ENCODE assay signal across 11 cellular contexts in the genomic region with DNA sequence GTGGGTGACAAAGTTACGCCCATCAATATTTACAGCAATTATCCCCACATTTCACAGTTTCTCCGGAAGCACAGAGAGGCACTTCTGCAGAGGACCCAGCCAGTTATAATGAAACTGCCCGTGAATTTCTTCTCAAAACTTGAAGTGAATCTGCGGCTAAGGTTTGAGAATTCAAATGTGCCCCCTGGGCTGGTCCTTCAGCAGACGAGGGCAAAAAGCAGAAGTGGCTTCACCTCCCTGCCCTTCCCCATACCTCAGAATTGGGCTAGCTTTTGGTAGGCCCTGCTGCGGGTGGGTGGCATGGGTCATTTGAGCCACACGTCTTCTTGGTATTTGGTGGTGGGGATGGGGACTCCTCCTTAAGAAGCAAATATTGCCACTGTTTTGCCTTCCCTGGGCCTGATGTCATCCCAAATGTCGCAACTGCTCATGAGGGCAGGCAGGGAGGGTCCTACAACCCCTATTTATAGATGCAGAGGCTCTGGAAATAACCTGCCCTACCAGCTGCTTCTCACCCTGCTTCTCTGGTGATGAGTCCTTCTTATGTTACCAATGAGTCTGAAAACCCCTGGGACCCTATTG. TPM values are rescaled to one million over a fixed set of nuclear protein-coding genes. Genes with fewer than 3 reads are reported as not detected.
DNase-seq lines count a peak whose midpoint lies in the region; ATAC-seq and TF ChIP-seq lines count a peak whose summit lies in the region.
"Had no signal": no experiment of that assay in that cellular context is flagged by ENCODE, and none has a peak within 500 bp of the region (broad histone marks: within the 10 kb centered on the region; RNA-seq: fewer than 3 reads in every experiment).

No MANE protein-coding gene starts in this region.

- no peaks in the 10 kb centered on the region for H3K4me1 ChIP-seq in thyroid gland
- H3K4me1 ChIP-seq: pancreas had no signal

- H3K9me3 ChIP-seq in thyroid gland: no peaks in the 10 kb centered on the region
- H3K9me3 ChIP-seq: pancreas had no signal

- peak overlapping the region; percentile 68 for H3K27ac Mint-ChIP-seq in activated naive CD8-positive, alpha-beta T cell treated with anti-CD3 and anti-CD28 coated beads for 36 hours
- H3K27ac Mint-ChIP-seq: activated CD4-positive, alpha-beta memory T cell treated with anti-CD3 and anti-CD28 coated beads for 36 hours had no signal

- DNase-seq in GM10248 (ENCODE audit: extremely low spot score) (peak; percentile 62), kidney tubule cell (ENCODE audit: low spot score) (no peak), thyroid gland (no peak)
- no peak for DNase-seq in activated naive CD8-positive, alpha-beta T cell treated with anti-CD3 and anti-CD28 coated beads for 36 hours
- DNase-seq in activated effector memory CD4-positive, alpha-beta T cell treated with anti-CD3 and anti-CD28 coated beads, Interleukin-2, amount 50 U/mL, for 16 hours: no peak
- DNase-seq: activated CD4-positive, alpha-beta memory T cell treated with anti-CD3 and anti-CD28 coated beads for 36 hours; NCI-H774; pancreas had no signal

- ATAC-seq in GM19463 (IDR thresholded peaks at IDR 0.05; ENCODE audit: unreplicated experiment) (peak; percentile 52), HG03280 (IDR thresholded peaks at IDR 0.05; ENCODE audit: unreplicated experiment) (peak; percentile 37), GM21723 (IDR thresholded peaks at IDR 0.05; ENCODE audit: unreplicated experiment) (no peak)

- no peak overlapping the region for H3K4me3 Mint-ChIP-seq in activated naive CD8-positive, alpha-beta T cell treated with anti-CD3 and anti-CD28 coated beads for 36 hours
- H3K4me3 Mint-ChIP-seq: activated CD4-positive, alpha-beta memory T cell treated with anti-CD3 and anti-CD28 coated beads for 36 hours had no signal

- POLR2A ChIA-PET in GM10248 (lab: Yijun Ruan, JAX): no interaction called here

- no peak overlapping the region for H3K27ac ChIP-seq in thyroid gland
- H3K27ac ChIP-seq: pancreas had no signal

- H3K36me3 Mint-ChIP-seq in activated naive CD8-positive, alpha-beta T cell treated with anti-CD3 and anti-CD28 coated beads for 36 hours: no peaks in the 10 kb centered on the region
- H3K36me3 Mint-ChIP-seq: activated CD4-positive, alpha-beta memory T cell treated with anti-CD3 and anti-CD28 coated beads for 36 hours had no signal

- no peaks in the 10 kb centered on the region for H3K36me3 ChIP-seq in thyroid gland
- H3K36me3 ChIP-seq: pancreas had no signal

- H3K4me3 ChIP-seq in thyroid gland (replicated peaks in 1 of 3): no peak overlapping the region
- H3K4me3 ChIP-seq: pancreas had no signal

- intact Hi-C loops in thyroid gland (cut with DNase I): no loop called here

- CTCF ChIA-PET in GM10248 (lab: Yijun Ruan, JAX): interaction anchor here (1.0 to 5.8 kb wide), 3 partner anchors 11 to 23 kb away, joined by 3 to 84 read pairs (median 3); a partner anchor contains a TSS

- H3K9me3 Mint-ChIP-seq in activated naive CD8-positive, alpha-beta T cell treated with anti-CD3 and anti-CD28 coated beads for 36 hours: peaks cover 9% of the 10 kb centered on the region

- WGBS in thyroid gland, 2 donors: 89 to 90% methylated on average over 8 of the region's 8 CpGs

- TF ChIP-seq CTCF in GM10248 (IDR thresholded peaks at IDR 0.05; ENCODE audit: control extremely low read depth, extremely low read depth, low read depth, missing control alignments) (no peak), thyroid gland (IDR thresholded peaks at IDR 0.05) (no peak)

- no peaks in the 10 kb centered on the region for H3K4me1 Mint-ChIP-seq in activated naive CD8-positive, alpha-beta T cell treated with anti-CD3 and anti-CD28 coated beads for 36 hours

- H3K27me3 Mint-ChIP-seq in activated naive CD8-positive, alpha-beta T cell treated with anti-CD3 and anti-CD28 coated beads for 36 hours: peaks cover 3% of the 10 kb centered on the region

- H3K27me3 ChIP-seq in thyroid gland: no peaks in the 10 kb centered on the region
- H3K27me3 ChIP-seq: pancreas had no signal

- TF ChIP-seq POLR2A in thyroid gland (IDR thresholded peaks at IDR 0.05): no peak

RNA-seq across cellular contexts. Expression of a gene that starts 16.6 kb away (rescaled TPM):
- total RNA-seq in activated naive CD8-positive, alpha-beta T cell treated with anti-CD3 and anti-CD28 coated beads for 36 hours: 1 to 10 TPM in 1 of 2 experiments, under 1 TPM in 1; 0.93 to 1.2 TPM
- 1 to 10 TPM; 1.0 to 3.5 (median 1.2) TPM for total RNA-seq in thyroid gland
- total RNA-seq: activated CD4-positive, alpha-beta memory T cell treated with anti-CD3 and anti-CD28 coated beads for 36 hours had no signal
